Comparison of ENCODE assay signal across 13 cellular contexts in genomic region chr19:38888876-38889275, GRCh38. TPM values are rescaled to one million over a fixed set of nuclear protein-coding genes. Genes with fewer than 3 reads are reported as not detected.
DNase-seq lines count a peak whose midpoint lies in the region; ATAC-seq and TF ChIP-seq lines count a peak whose summit lies in the region.
"Had no signal": no experiment of that assay in that cellular context is flagged by ENCODE, and none has a peak within 500 bp of the region (broad histone marks: within the 10 kb centered on the region; RNA-seq: fewer than 3 reads in every experiment).

No MANE protein-coding gene starts in this region.

- H3K4me1 ChIP-seq in BLaER1 (peaks cover 34% of the 10 kb centered on the region), gastrocnemius medialis (peaks cover 41 to 60% of the 10 kb centered on the region in 2 donors)

- H3K36me3 ChIP-seq in BLaER1 (peaks cover 64% of the 10 kb centered on the region), gastrocnemius medialis (peaks cover 0 to 28% of the 10 kb centered on the region in 2 donors)

- peak overlapping the region; percentile 65 for H3K27ac Mint-ChIP-seq in T-helper 17 cell

- H3K4me3 ChIP-seq in BLaER1: no peak overlapping the region
- H3K4me3 ChIP-seq in gastrocnemius medialis: no peak overlapping the region

- ATAC-seq in T-helper 17 cell (no peak), gastrocnemius medialis (no peak), HG03135 (IDR thresholded peaks at IDR 0.05; ENCODE audit: unreplicated experiment) (no peak), GM19395 (IDR thresholded peaks at IDR 0.05; ENCODE audit: unreplicated experiment) (no peak)
- ATAC-seq: HCT116 had no signal

- TF ChIP-seq CTCF in gastrocnemius medialis (IDR thresholded peaks at IDR 0.05 in 4 of 5, conservative IDR thresholded peaks at IDR 0.05 in 1 of 5): no peak

- no peaks in the 10 kb centered on the region for H4K20me1 ChIP-seq in BLaER1

- intact Hi-C loops in gastrocnemius medialis (cut with DNase I; ENCODE audit: low total_unique reads): no loop called here

- 0 out of 2 replicates have a peak overlapping the region, but pooled peaks have one; percentile 32 for H3K27ac ChIP-seq in BLaER1
- peak overlapping the region in 3 of 4 donors; percentile 85 to 96 (median 90) for H3K27ac ChIP-seq in gastrocnemius medialis
- H3K27ac ChIP-seq: 22Rv1 had no signal

- H3K9me3 ChIP-seq in BLaER1 (no peaks in the 10 kb centered on the region), T-helper 17 cell (ENCODE audit: control insufficient read depth, low read length, poor library complexity, severe bottlenecking) (no peaks in the 10 kb centered on the region), gastrocnemius medialis (no peaks in the 10 kb centered on the region)
- H3K9me3 ChIP-seq: Caco-2 had no signal

- no peaks in the 10 kb centered on the region for H3K27me3 ChIP-seq in BLaER1
- no peaks in the 10 kb centered on the region for H3K27me3 ChIP-seq in gastrocnemius medialis

- H3K4me3 Mint-ChIP-seq in T-helper 17 cell: no peak overlapping the region
- H3K4me3 Mint-ChIP-seq: CD8-positive, alpha-beta memory T cell had no signal

- DNase-seq in T-helper 17 cell: no peak
- DNase-seq in iPS-NIHi11 (ENCODE audit: low spot score): peak; percentile 13
- no peak for DNase-seq in gastrocnemius medialis
- no peak for DNase-seq in DMS 273 (lab: John Stamatoyannopoulos, UW; ENCODE audit: unreplicated experiment)
- DNase-seq: Caco-2; CD8-positive, alpha-beta memory T cell; DMS53 had no signal

- no peak overlapping the region for H3K9ac ChIP-seq in BLaER1

- in situ Hi-C loops in gastrocnemius medialis (cut with MboI; ENCODE audit: low sequenced_read_pairs in 4 of 4): no loop called here

- peak overlapping the region; percentile 35; the same call in 1 of the 2 replicates for H3K4me2 ChIP-seq in BLaER1

- no peak for TF ChIP-seq POLR2A in gastrocnemius medialis (IDR thresholded peaks at IDR 0.05)

- no peaks in the 10 kb centered on the region for H3K27me3 Mint-ChIP-seq in T-helper 17 cell
- H3K27me3 Mint-ChIP-seq: CD8-positive, alpha-beta memory T cell had no signal

- H3K36me3 Mint-ChIP-seq in T-helper 17 cell (ENCODE audit: low read depth): no peaks in the 10 kb centered on the region

- no peaks in the 10 kb centered on the region for H3K4me1 Mint-ChIP-seq in T-helper 17 cell

RNA-seq across cellular contexts. Expression of gene SIRT2, which starts 10.5 kb away (rescaled TPM):
- 10 to 100 TPM; 68.7 to 68.9 TPM for total RNA-seq in T-helper 17 cell
- 100 to 1,000 TPM; 208 to 327 (median 285) TPM for total RNA-seq in gastrocnemius medialis

RNA-seq across cellular contexts. Expression of gene RINL, which starts 10.8 kb away (rescaled TPM):
- 10 to 100 TPM; 46.0 to 50.6 TPM for total RNA-seq in T-helper 17 cell
- total RNA-seq in gastrocnemius medialis: 1 to 10 TPM in 3 of 4 donors, under 1 TPM in 1; 0.95 to 3.3 (median 2.9) TPM

RNA-seq across cellular contexts. Expression of gene NFKBIB, which starts 10.9 kb away (rescaled TPM):
- total RNA-seq in T-helper 17 cell (10 to 100 TPM; 49.3 to 63.8 TPM), gastrocnemius medialis (10 to 100 TPM; 32.2 to 63.8 (median 53.6) TPM)

RNA-seq across cellular contexts. Expression of gene CCER2, which starts 23.1 kb away (rescaled TPM):
- total RNA-seq in T-helper 17 cell: 1 to 10 TPM in 1 of 2 donors, not detected in 1; 1.3 TPM
- total RNA-seq in gastrocnemius medialis: under 1 TPM in 1 of 4 donors, not detected in 3; 0.46 TPM
- total RNA-seq: H4 had no signal

RNA-seq across cellular contexts. Expression of gene HNRNPL, which starts 39.1 kb away (rescaled TPM):
- total RNA-seq in T-helper 17 cell: 100 to 1,000 TPM; 477 to 480 TPM
- total RNA-seq in gastrocnemius medialis: 100 to 1,000 TPM in 3 of 4 donors, 10 to 100 TPM in 1; 88.3 to 172 (median 126) TPM

Comparison
In these comparisons a context has a peak if more than half of its experiments do, and no peak if none do; other contexts are left out.
1. RNA of gene RINL, which starts 10.8 kb away (total RNA-seq): 46.0 to 50.6 TPM in T-helper 17 cell; 0.95 to 3.3 TPM in gastrocnemius medialis; every median in the first group is over 10 times any median in the second.